1 cellular context compared by ENCODE assay signal in the genomic region with DNA sequence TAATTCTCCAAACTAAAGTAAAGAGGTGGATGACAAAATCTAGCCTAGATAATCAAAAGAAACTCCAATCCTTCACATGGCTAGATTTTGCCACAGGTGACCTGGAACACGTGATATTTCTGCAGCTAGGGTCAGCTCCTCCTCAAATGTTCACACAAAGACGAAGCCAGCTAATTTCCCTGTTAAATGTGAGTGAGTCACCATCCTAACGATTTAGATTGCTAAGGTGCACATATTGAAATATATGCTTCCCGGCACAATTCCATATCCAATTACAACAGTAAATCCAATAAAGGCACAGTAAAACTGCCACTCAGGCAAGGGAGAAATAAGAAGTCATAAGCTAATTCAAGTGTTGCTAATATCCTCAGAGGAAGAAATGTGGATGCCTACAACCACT.
TF ChIP-seq lines count a peak whose summit lies in the region.

No MANE protein-coding gene starts in this region.

TF ChIP-seq in HEK293, 187 proteins besides CTCF, POLR2A, EP300 and RAD21 (continued from another document and continues in another):
- no peak for TF ChIP-seq ZNF202 (tag by site-specific recombination; IDR thresholded peaks at IDR 0.05; ENCODE audit: borderline replicate concordance)
- no peak for TF ChIP-seq ZNF174 (tag by site-specific recombination; IDR thresholded peaks at IDR 0.05)
- peak; percentile 59; the same call in 1 of the 2 replicates for TF ChIP-seq ZNF366 (tag by site-specific recombination; conservative IDR thresholded peaks at IDR 0.05)
- TF ChIP-seq HOXD13 (CRISPR knock-in tag; IDR thresholded peaks at IDR 0.05; ENCODE audit: borderline replicate concordance), result no peak
- TF ChIP-seq HOXC10 (CRISPR knock-in tag; IDR thresholded peaks at IDR 0.05), result no peak
- TF ChIP-seq, protein P1, sequence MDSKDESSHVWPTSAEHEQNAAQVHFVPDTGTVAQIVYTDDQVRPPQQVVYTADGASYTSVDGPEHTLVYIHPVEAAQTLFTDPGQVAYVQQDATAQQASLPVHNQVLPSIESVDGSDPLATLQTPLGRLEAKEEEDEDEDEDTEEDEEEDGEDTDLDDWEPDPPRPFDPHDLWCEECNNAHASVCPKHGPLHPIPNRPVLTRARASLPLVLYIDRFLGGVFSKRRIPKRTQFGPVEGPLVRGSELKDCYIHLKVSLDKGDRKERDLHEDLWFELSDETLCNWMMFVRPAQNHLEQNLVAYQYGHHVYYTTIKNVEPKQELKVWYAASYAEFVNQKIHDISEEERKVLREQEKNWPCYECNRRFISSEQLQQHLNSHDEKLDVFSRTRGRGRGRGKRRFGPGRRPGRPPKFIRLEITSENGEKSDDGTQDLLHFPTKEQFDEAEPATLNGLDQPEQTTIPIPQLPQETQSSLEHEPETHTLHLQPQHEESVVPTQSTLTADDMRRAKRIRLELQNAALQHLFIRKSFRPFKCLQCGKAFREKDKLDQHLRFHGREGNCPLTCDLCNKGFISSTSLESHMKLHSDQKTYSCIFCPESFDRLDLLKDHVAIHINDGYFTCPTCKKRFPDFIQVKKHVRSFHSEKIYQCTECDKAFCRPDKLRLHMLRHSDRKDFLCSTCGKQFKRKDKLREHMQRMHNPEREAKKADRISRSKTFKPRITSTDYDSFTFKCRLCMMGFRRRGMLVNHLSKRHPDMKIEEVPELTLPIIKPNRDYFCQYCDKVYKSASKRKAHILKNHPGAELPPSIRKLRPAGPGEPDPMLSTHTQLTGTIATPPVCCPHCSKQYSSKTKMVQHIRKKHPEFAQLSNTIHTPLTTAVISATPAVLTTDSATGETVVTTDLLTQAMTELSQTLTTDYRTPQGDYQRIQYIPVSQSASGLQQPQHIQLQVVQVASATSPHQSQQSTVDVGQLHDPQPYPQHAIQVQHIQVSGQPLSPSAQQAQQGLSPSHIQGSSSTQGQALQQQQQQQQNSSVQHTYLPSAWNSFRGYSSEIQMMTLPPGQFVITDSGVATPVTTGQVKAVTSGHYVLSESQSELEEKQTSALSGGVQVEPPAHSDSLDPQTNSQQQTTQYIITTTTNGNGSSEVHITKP (tag by site-specific recombination; IDR thresholded peaks at IDR 0.05), result no peak
- TF ChIP-seq SALL2 (tag by site-specific recombination; IDR thresholded peaks at IDR 0.05; ENCODE audit: borderline replicate concordance), result no peak
- no peak for TF ChIP-seq ZBTB48 (tag by site-specific recombination; IDR thresholded peaks at IDR 0.05)
- TF ChIP-seq ZNF16 (tag by site-specific recombination; IDR thresholded peaks at IDR 0.05; ENCODE audit: low read depth), result no peak
- no peak for TF ChIP-seq YY2 (tag by site-specific recombination; IDR thresholded peaks at IDR 0.05)
- no peak for TF ChIP-seq ZNF830 (tag by site-specific recombination; IDR thresholded peaks at IDR 0.05; ENCODE audit: low read depth)
- TF ChIP-seq SCRT1 (tag by site-specific recombination; IDR thresholded peaks at IDR 0.05; ENCODE audit: borderline replicate concordance), result no peak
- TF ChIP-seq SP7 (tag by site-specific recombination; IDR thresholded peaks at IDR 0.05), result no peak
- TF ChIP-seq ZBTB10 (tag by site-specific recombination; IDR thresholded peaks at IDR 0.05), result no peak
- no peak for TF ChIP-seq ATF2 (tag by site-specific recombination; IDR thresholded peaks at IDR 0.05; ENCODE audit: low read depth)
- TF ChIP-seq, protein P2, sequence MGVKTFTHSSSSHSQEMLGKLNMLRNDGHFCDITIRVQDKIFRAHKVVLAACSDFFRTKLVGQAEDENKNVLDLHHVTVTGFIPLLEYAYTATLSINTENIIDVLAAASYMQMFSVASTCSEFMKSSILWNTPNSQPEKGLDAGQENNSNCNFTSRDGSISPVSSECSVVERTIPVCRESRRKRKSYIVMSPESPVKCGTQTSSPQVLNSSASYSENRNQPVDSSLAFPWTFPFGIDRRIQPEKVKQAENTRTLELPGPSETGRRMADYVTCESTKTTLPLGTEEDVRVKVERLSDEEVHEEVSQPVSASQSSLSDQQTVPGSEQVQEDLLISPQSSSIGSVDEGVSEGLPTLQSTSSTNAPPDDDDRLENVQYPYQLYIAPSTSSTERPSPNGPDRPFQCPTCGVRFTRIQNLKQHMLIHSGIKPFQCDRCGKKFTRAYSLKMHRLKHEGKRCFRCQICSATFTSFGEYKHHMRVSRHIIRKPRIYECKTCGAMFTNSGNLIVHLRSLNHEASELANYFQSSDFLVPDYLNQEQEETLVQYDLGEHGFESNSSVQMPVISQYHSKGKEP (tag by site-specific recombination; IDR thresholded peaks at IDR 0.05), result peak; percentile 33; the same call in 1 of the 2 replicates
- TF ChIP-seq, protein P3, sequence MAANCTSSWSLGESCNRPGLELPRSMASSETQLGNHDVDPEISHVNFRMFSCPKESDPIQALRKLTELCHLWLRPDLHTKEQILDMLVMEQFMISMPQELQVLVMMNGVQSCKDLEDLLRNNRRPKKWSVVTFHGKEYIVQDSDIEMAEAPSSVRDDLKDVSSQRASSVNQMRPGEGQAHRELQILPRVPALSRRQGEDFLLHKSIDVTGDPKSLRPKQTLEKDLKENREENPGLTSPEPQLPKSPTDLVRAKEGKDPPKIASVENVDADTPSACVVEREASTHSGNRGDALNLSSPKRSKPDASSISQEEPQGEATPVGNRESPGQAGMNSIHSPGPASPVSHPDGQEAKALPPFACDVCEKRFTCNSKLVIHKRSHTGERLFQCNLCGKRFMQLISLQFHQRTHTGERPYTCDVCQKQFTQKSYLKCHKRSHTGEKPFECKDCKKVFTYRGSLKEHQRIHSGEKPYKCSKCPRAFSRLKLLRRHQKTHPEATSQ (tag by site-specific recombination; IDR thresholded peaks at IDR 0.05), result no peak
- TF ChIP-seq, protein P4, sequence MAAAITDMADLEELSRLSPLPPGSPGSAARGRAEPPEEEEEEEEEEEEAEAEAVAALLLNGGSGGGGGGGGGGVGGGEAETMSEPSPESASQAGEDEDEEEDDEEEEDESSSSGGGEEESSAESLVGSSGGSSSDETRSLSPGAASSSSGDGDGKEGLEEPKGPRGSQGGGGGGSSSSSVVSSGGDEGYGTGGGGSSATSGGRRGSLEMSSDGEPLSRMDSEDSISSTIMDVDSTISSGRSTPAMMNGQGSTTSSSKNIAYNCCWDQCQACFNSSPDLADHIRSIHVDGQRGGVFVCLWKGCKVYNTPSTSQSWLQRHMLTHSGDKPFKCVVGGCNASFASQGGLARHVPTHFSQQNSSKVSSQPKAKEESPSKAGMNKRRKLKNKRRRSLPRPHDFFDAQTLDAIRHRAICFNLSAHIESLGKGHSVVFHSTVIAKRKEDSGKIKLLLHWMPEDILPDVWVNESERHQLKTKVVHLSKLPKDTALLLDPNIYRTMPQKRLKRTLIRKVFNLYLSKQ (tag by site-specific recombination; IDR thresholded peaks at IDR 0.05; ENCODE audit: borderline replicate concordance), result no peak
- no peak for TF ChIP-seq ZNF670 (tag by site-specific recombination; IDR thresholded peaks at IDR 0.05; ENCODE audit: low read depth)
- no peak for TF ChIP-seq PATZ1 (tag by site-specific recombination; IDR thresholded peaks at IDR 0.05)
- peak; percentile 55 for TF ChIP-seq ZFP69B (tag by site-specific recombination; IDR thresholded peaks at IDR 0.05)
- TF ChIP-seq ZNF138 (tag by site-specific recombination; IDR thresholded peaks at IDR 0.05; ENCODE audit: borderline replicate concordance), result no peak
- TF ChIP-seq PRDM6 (tag by site-specific recombination; IDR thresholded peaks at IDR 0.05), result 0 out of 2 replicates have a peak, but pooled peaks have one; percentile 26
- TF ChIP-seq TSHZ1 (tag by site-specific recombination; IDR thresholded peaks at IDR 0.05; ENCODE audit: borderline replicate concordance), result 0 out of 2 replicates have a peak, but pooled peaks have one; percentile 43
- no peak for TF ChIP-seq GFI1B (tag by site-specific recombination; IDR thresholded peaks at IDR 0.05)
- no peak for TF ChIP-seq ZNF157 (tag by site-specific recombination; IDR thresholded peaks at IDR 0.05)
- TF ChIP-seq GLI4 (tag by site-specific recombination; IDR thresholded peaks at IDR 0.05), result no peak
- no peak for TF ChIP-seq BCL6B (tag by site-specific recombination; IDR thresholded peaks at IDR 0.05)
